ENCODE assay signal across 32 cellular contexts in genomic region chr9:125984461-125984860, GRCh38.
"Had no signal": no experiment of that assay in that cellular context is flagged by ENCODE, and none has a peak within 500 bp of the region (broad histone marks: within the 10 kb centered on the region; RNA-seq: fewer than 3 reads in every experiment).

No MANE protein-coding gene starts in this region.

- H3K4me3 ChIP-seq: breast epithelium, esophagus squamous epithelium, heart right ventricle, ovary, prostate gland, smooth muscle cell, thyroid gland, upper lobe of right lung had no signal

- ATAC-seq: activated naive CD4-positive, alpha-beta T cell treated with anti-CD3 and anti-CD28 coated beads, Interleukin-2, amount 50 U/mL, for 72 hours; activated T-helper 17 cell treated with anti-CD3 and anti-CD28 coated beads, Interleukin-2, amount 50 U/mL, for 72 hours; heart right ventricle; left colon; naive thymus-derived CD8-positive, alpha-beta T cell; stimulated activated memory B cell treated with anti-CD40 and anti-IgM and Interleukin-4, amounts not matched to agents 10 μg/mL and 1 μg/mL and 100 μg/mL, for 72 hours; stimulated activated naive CD8-positive, alpha-beta T cell treated with anti-CD3 and anti-CD28 coated beads, Interleukin-15, amount 100 ng/mL, for 72 hours; T-cell; upper lobe of right lung had no signal

- H3K27ac Mint-ChIP-seq: activated T-helper 17 cell treated with anti-CD3 and anti-CD28 coated beads, Interleukin-2, amount 50 U/mL, for 72 hours; naive thymus-derived CD8-positive, alpha-beta T cell; stimulated activated memory B cell treated with anti-CD40 and anti-IgM and Interleukin-4, amounts not matched to agents 10 μg/mL and 1 μg/mL and 100 μg/mL, for 72 hours; T-cell; T-helper 2 cell treated with Interferon-gamma antibody and Interleukin-4, amounts not matched to agents 5 μg/mL and 100 μg/mL, for 36 hours had no signal

- FAIRE-seq: endometrium, islet of Langerhans had no signal

- H3K4me2 ChIP-seq: smooth muscle cell had no signal

- H3K9me3 ChIP-seq: ovary, prostate gland, thyroid gland had no signal

- H3K27me3 ChIP-seq: breast epithelium, ovary, thyroid gland, upper lobe of right lung had no signal

- H3K4me1 Mint-ChIP-seq: activated T-helper 17 cell treated with anti-CD3 and anti-CD28 coated beads, Interleukin-2, amount 50 U/mL, for 72 hours; naive thymus-derived CD8-positive, alpha-beta T cell; stimulated activated memory B cell treated with anti-CD40 and anti-IgM and Interleukin-4, amounts not matched to agents 10 μg/mL and 1 μg/mL and 100 μg/mL, for 72 hours; stimulated activated naive CD8-positive, alpha-beta T cell treated with anti-CD3 and anti-CD28 coated beads, Interleukin-15, amount 100 ng/mL, for 72 hours; T-cell had no signal

- DNase-seq: activated CD4-positive, alpha-beta T cell treated with anti-CD3 and anti-CD28 coated beads for 4 hours; activated CD4-positive, alpha-beta T cell treated with anti-CD3 and anti-CD28 coated beads, Interleukin-2, amount 50 U/mL, for 4 hours; activated naive CD4-positive, alpha-beta T cell; central memory CD4-positive, alpha-beta T cell; dermis blood vessel endothelial cell; effector CD4-positive, alpha-beta T cell; esophagus squamous epithelium; foreskin melanocyte; heart right ventricle; left colon; midbrain; naive thymus-derived CD8-positive, alpha-beta T cell; retina; stimulated activated CD4-positive, alpha-beta T cell treated with anti-CD3 and anti-CD28 coated beads, Interleukin-1b, Interleukin-23, amount 100 ng/mL, for 48 hours; stimulated activated CD4-positive, alpha-beta T cell treated with anti-CD3 and anti-CD28 coated beads, Interleukin-4, amount 100 ng/mL, for 4 hours; stimulated activated CD8-positive, alpha-beta memory T cell treated with anti-CD3 and anti-CD28 coated beads, Interleukin-4, amount 100 ng/mL, for 48 hours; stimulated activated naive CD8-positive, alpha-beta T cell treated with anti-CD3 and anti-CD28 coated beads, Interleukin-15, amount 100 ng/mL, for 72 hours; substantia nigra; thyroid gland; upper lobe of right lung had no signal

- H3K4me1 ChIP-seq: breast epithelium, heart right ventricle, prostate gland, thyroid gland, upper lobe of right lung had no signal

- H3K36me3 ChIP-seq: breast epithelium, esophagus squamous epithelium, heart right ventricle, ovary, prostate gland, thyroid gland, upper lobe of right lung had no signal

- H3K27ac ChIP-seq: breast epithelium, epithelial cell of prostate, esophagus squamous epithelium, heart right ventricle, ovary, prostate gland, thyroid gland, upper lobe of right lung had no signal

- H3K4me3 Mint-ChIP-seq: activated T-helper 17 cell treated with anti-CD3 and anti-CD28 coated beads, Interleukin-2, amount 50 U/mL, for 72 hours; naive thymus-derived CD8-positive, alpha-beta T cell; stimulated activated memory B cell treated with anti-CD40 and anti-IgM and Interleukin-4, amounts not matched to agents 10 μg/mL and 1 μg/mL and 100 μg/mL, for 72 hours; stimulated activated naive CD8-positive, alpha-beta T cell treated with anti-CD3 and anti-CD28 coated beads, Interleukin-15, amount 100 ng/mL, for 72 hours; T-cell; T-helper 2 cell treated with Interferon-gamma antibody and Interleukin-4, amounts not matched to agents 5 μg/mL and 100 μg/mL, for 36 hours had no signal

- H3K36me3 Mint-ChIP-seq: stimulated activated memory B cell treated with anti-CD40 and anti-IgM and Interleukin-4, amounts not matched to agents 10 μg/mL and 1 μg/mL and 100 μg/mL, for 72 hours; T-cell had no signal
